1 cellular context compared by ENCODE assay signal in the genomic region with DNA sequence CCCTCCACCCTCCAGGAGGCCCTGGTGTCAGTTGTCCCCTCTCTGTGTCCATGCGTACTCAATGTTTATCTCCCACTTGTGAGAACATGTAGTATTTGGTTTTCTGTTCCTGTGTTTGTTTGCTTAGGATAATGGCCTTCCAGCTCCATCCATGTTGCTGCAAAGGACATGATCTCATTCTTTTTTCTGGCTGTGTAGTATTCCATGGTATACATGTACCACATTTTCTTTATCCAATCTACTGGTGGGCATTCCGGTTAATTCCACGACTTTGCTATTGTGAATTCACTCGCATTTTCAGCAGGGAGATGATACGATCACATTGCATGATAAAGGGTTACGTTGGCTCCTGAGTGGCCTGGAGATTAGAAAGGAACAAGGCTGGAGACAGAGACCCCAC.
TF ChIP-seq lines count a peak whose summit lies in the region.

No MANE protein-coding gene starts in this region.

TF ChIP-seq in HEK293, 187 proteins besides CTCF, POLR2A, EP300 and RAD21 (continued from another document):
- TF ChIP-seq, protein P1, sequence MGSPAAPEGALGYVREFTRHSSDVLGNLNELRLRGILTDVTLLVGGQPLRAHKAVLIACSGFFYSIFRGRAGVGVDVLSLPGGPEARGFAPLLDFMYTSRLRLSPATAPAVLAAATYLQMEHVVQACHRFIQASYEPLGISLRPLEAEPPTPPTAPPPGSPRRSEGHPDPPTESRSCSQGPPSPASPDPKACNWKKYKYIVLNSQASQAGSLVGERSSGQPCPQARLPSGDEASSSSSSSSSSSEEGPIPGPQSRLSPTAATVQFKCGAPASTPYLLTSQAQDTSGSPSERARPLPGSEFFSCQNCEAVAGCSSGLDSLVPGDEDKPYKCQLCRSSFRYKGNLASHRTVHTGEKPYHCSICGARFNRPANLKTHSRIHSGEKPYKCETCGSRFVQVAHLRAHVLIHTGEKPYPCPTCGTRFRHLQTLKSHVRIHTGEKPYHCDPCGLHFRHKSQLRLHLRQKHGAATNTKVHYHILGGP (tag by site-specific recombination; IDR thresholded peaks at IDR 0.05) = no peak
TF ChIP-seq in HEK293: peak in this region for 2.
